Comparison of ENCODE assay signal across 13 cellular contexts in genomic region chr20:17683218-17684076, GRCh38. TPM values are rescaled to one million over a fixed set of nuclear protein-coding genes. Genes with fewer than 3 reads are reported as not detected.
DNase-seq lines count a peak whose midpoint lies in the region; ATAC-seq, FAIRE-seq and TF ChIP-seq lines count a peak whose summit lies in the region.
"Had no signal": no experiment of that assay in that cellular context is flagged by ENCODE, and none has a peak within 500 bp of the region (broad histone marks: within the 10 kb centered on the region; RNA-seq: fewer than 3 reads in every experiment).

No MANE protein-coding gene starts in this region.

- no TSS peak for BruUV-seq in K562 (replicated peaks; lab: Mats Ljungman, UMichigan)

- H3K4me1 ChIP-seq in K562 (replicated peaks in 1 of 2; ENCODE audit: control insufficient read depth in 2 of 2, insufficient read depth in 2 of 2, low read length in 2 of 2) = peaks cover 14 to 22% of the 10 kb centered on the region in 2 experiments
- H3K4me1 ChIP-seq in mucosa of rectum (ENCODE audit: control insufficient read depth in 2 of 2, insufficient read depth in 2 of 2, low read length in 2 of 2) = peaks cover 30 to 44% of the 10 kb centered on the region in 2 donors
- peaks cover 6% of the 10 kb centered on the region for H3K4me1 ChIP-seq in right cardiac atrium (ENCODE audit: control insufficient read depth, insufficient read depth, low read length)
- H3K4me1 ChIP-seq in GM23248 (ENCODE audit: insufficient read depth) = 0 out of 2 replicates have a peak, but pooled peaks cover 14% of the 10 kb centered on the region

- peak overlapping the region; percentile 57; the same call in 1 of the 2 replicates for H3K4me3 ChIP-seq in H7 (ENCODE audit: insufficient read depth, low read depth, low read length)
- no peak overlapping the region for H3K4me3 ChIP-seq in K562
- peak overlapping the region; percentile 77 to 80 for H3K4me3 ChIP-seq in mucosa of rectum (ENCODE audit: low read length in 2 of 2)
- no peak overlapping the region for H3K4me3 ChIP-seq in right cardiac atrium (ENCODE audit: low read length)
- H3K4me3 ChIP-seq in GM23248 = no peak overlapping the region

- H3K9me2 ChIP-seq in GM23248 (ENCODE audit: insufficient read depth) = no peaks in the 10 kb centered on the region

- H2AFZ ChIP-seq in K562 (ENCODE audit: low read depth, low read length) (no peak overlapping the region), GM23248 (no peak overlapping the region)

- H4K20me1 ChIP-seq in K562 (replicated peaks; ENCODE audit: control insufficient read depth, insufficient read depth, low read length) = peaks cover 7% of the 10 kb centered on the region; the same call in 1 of the 2 replicates
- peaks cover 13% of the 10 kb centered on the region; the same call in 1 of the 2 replicates for H4K20me1 ChIP-seq in GM23248 (ENCODE audit: insufficient read depth)

- no peak for TF ChIP-seq POLR2A in K562 (conservative IDR thresholded peaks at IDR 0.05)

- H3K9ac ChIP-seq in K562 (ENCODE audit: insufficient read depth in 1 of 2, low read depth in 2 of 2, low read length in 2 of 2) = no peak overlapping the region
- H3K9ac ChIP-seq in mucosa of rectum (ENCODE audit: low read depth in 1 of 2, low read length in 2 of 2) = peak overlapping the region in 1 of 2 donors; percentile 16
- H3K9ac ChIP-seq in GM23248 = no peak overlapping the region

- in situ Hi-C loops in K562 (cut with MboI) = no loop called here
- in situ Hi-C loops in GM23248 (cut with MboI) = no loop called here

- TF ChIP-seq CTCF in CD14-positive monocyte (IDR thresholded peaks at IDR 0.05) (no peak), K562 (IDR thresholded peaks at IDR 0.05 in 2 of 3, conservative IDR thresholded peaks at IDR 0.05 in 1 of 3; ENCODE audit: insufficient read depth in 2 of 3, low read depth in 1 of 3, low read length in 3 of 3) (no peak)

- POLR2A ChIA-PET in K562 (lab: Yijun Ruan, JAX) = interaction anchor here (0.7 to 1.7 kb wide), 8 partner anchors 15 to 288 kb away, joined by 3 to 6 read pairs (median 3); partner anchors contain the start of gene MGME1

- H3K4me1 Mint-ChIP-seq in CD14-positive monocyte = peaks cover 27% of the 10 kb centered on the region

- H3K27me3 ChIP-seq in H7 (ENCODE audit: control insufficient read depth, insufficient read depth, low read length) (no peaks in the 10 kb centered on the region), K562 (ENCODE audit: control insufficient read depth in 2 of 2, insufficient read depth in 2 of 2, low read length in 2 of 2) (peaks cover 8 to 20% of the 10 kb centered on the region in 2 experiments), mucosa of rectum (ENCODE audit: control insufficient read depth in 2 of 2, insufficient read depth in 2 of 2, low read length in 2 of 2) (no peaks in the 10 kb centered on the region), right cardiac atrium (ENCODE audit: control insufficient read depth, insufficient read depth) (no peaks in the 10 kb centered on the region), GM23248 (replicated peaks; ENCODE audit: insufficient read depth) (peaks cover 15% of the 10 kb centered on the region; the same call in 1 of the 2 replicates)

- 22% methylated on average over 10 of the region's 10 CpGs for WGBS in K562 (ENCODE audit: insufficient coverage, low coverage, missing lambda C conversion rate)
- 72% methylated on average over 10 of the region's 10 CpGs for WGBS in right cardiac atrium
- 68% methylated on average over 10 of the region's 10 CpGs for WGBS in GM23248 (ENCODE audit: low coverage in 1 of 2, low lambda C conversion rate in 2 of 2, missing lambda C conversion rate in 2 of 2), 2 experiments

- CTCF ChIA-PET in K562 (lab: Yijun Ruan, JAX; ENCODE audit: low intra/inter-chr PET ratio) = interaction anchor here (0.5 kb wide), 1 partner anchor 179 kb away, joined by 3 read pairs; no protein-coding TSS in a partner anchor

- H3K9me1 ChIP-seq in K562 (ENCODE audit: control insufficient read depth, insufficient read depth, low read length) = peaks cover 3% of the 10 kb centered on the region

- H3K36me3 ChIP-seq in H7 (replicated peaks; ENCODE audit: control insufficient read depth, insufficient read depth, low read length) = peaks cover 3% of the 10 kb centered on the region; the same call in 1 of the 2 replicates
- H3K36me3 ChIP-seq in K562 (ENCODE audit: control insufficient read depth, insufficient read depth, low read length) = peaks cover 16% of the 10 kb centered on the region; the same call in 2 of the 3 replicates
- H3K36me3 ChIP-seq in mucosa of rectum (ENCODE audit: control insufficient read depth in 2 of 2, insufficient read depth in 2 of 2, low read length in 2 of 2) = peaks cover 6 to 13% of the 10 kb centered on the region in 2 donors
- H3K36me3 ChIP-seq in GM23248 (ENCODE audit: low read depth) = 0 out of 2 replicates have a peak, but pooled peaks cover 6% of the 10 kb centered on the region

- H3K79me2 ChIP-seq in K562 (ENCODE audit: control insufficient read depth, insufficient read depth, low read length) = peaks cover 27% of the 10 kb centered on the region
- H3K79me2 ChIP-seq in GM23248 (ENCODE audit: insufficient read depth) = peaks cover 28% of the 10 kb centered on the region

- intact Hi-C loops in CD14-positive monocyte (cut with micrococcal nuclease) (loop anchor here (5.0 to 10.0 kb wide), 3 partner anchors 119 to 284 kb away; partner anchors contain the start of genes MGME1 (in 2 of the 2) and SNX5 (in 2 of the 2)), K562 (cut with micrococcal nuclease) (loop anchor here (10.0 kb wide), 2 partner anchors 211 to 311 kb away; no protein-coding TSS in a partner anchor), right cardiac atrium (cut with DNase I) (loop anchor here in 2 of 4 donors (10.0 kb wide), 1 partner anchor 121 kb away; no protein-coding TSS in a partner anchor)

- H3K4me3 Mint-ChIP-seq in CD14-positive monocyte = peak overlapping the region; percentile 87 to 97

- H3K4me2 ChIP-seq in K562 (ENCODE audit: insufficient read depth, low read length) (peak overlapping the region; percentile 74; the same call in 1 of the 2 replicates), GM23248 (ENCODE audit: unreplicated experiment) (no peak overlapping the region)

- peaks cover 7 to 14% (median 9%) of the 10 kb centered on the region in 3 donors for H3K27me3 Mint-ChIP-seq in CD14-positive monocyte (ENCODE audit: low read depth in 3 of 3)

- H3K27ac ChIP-seq in K562 (ENCODE audit: extremely low read depth, low read depth, low read length) (no peak overlapping the region), mucosa of rectum (ENCODE audit: low read depth in 2 of 2, low read length in 2 of 2) (peak overlapping the region; percentile 32 to 39), substantia nigra (ENCODE audit: low read depth, low read length, poor library complexity, severe bottlenecking) (no peak overlapping the region), right cardiac atrium (ENCODE audit: low read length) (no peak overlapping the region), GM23248 (no peak overlapping the region)

- H3F3A ChIP-seq in GM23248 (ENCODE audit: insufficient read depth) = peaks cover 14% of the 10 kb centered on the region; the same call in 1 of the 2 replicates

- H3K27ac Mint-ChIP-seq in CD14-positive monocyte = no peak overlapping the region

- peaks cover 0 to 10% (median 2%) of the 10 kb centered on the region in 7 donors for H3K9me3 Mint-ChIP-seq in CD14-positive monocyte

- no peak for FAIRE-seq in K562 (lab: Jason Lieb, UNC)
- FAIRE-seq: endometrium had no signal

- DNase-seq in CD14-positive monocyte (ENCODE audit: low spot score) (no peak), H7 (no peak), K562 (ENCODE audit: extremely low read depth in 1 of 4, low spot score in 3 of 4) (no peak), substantia nigra (lab: John Stamatoyannopoulos, UW) (no peak), right cardiac atrium (no peak), GM23248 (no peak)
- no peak for DNase-seq in activated CD4-positive, CD25-positive, alpha-beta regulatory T cell (lab: John Stamatoyannopoulos, UW)
- DNase-seq: amniotic stem cell, hippocampal formation, NCI-H1417 had no signal

- H3K9me3 ChIP-seq in K562 (replicated peaks; ENCODE audit: control insufficient read depth, insufficient read depth, low read depth, low read length) (peaks cover 2% of the 10 kb centered on the region; the same call in 1 of the 2 replicates), mucosa of rectum (ENCODE audit: control insufficient read depth in 2 of 2, low read length in 2 of 2) (no peaks in the 10 kb centered on the region), right cardiac atrium (ENCODE audit: control insufficient read depth, low read length) (no peaks in the 10 kb centered on the region), GM23248 (ENCODE audit: low read depth) (no peaks in the 10 kb centered on the region)

- no peak for TF ChIP-seq EP300 in K562 (IDR thresholded peaks at IDR 0.05; ENCODE audit: low read length)

- H3K36me3 Mint-ChIP-seq in CD14-positive monocyte = peaks cover 9 to 11% of the 10 kb centered on the region in 2 donors

- TF ChIP-seq RAD21 in K562 (CRISPR knock-in tag; conservative IDR thresholded peaks at IDR 0.05 in 1 of 2, IDR thresholded peaks at IDR 0.05 in 1 of 2) = no peak

- ATAC-seq in K562 (no peak), right cardiac atrium (no peak)

RNA-seq across cellular contexts. Expression of gene RRBP1, which starts 1.4 kb away (rescaled TPM):
- 1 to 10 TPM; 4.7 to 7.5 TPM for polyA plus RNA-seq in CD14-positive monocyte
- 79.2 and 83.1 TPM in 2 replicates for total RNA-seq in H7 (2014; rRNA removed; shearing (Covaris generic))
- total RNA-seq in K562 (2011; cell fraction: chromatin; rRNA removed; ENCODE audit: low replicate concordance) = 66.3 and 83.0 TPM in 2 replicates
- 45.0 and 45.3 TPM in 2 replicates for total RNA-seq in K562 (2011; cell fraction: nucleolus; rRNA removed)
- 45.3 and 46.8 TPM in 2 replicates for total RNA-seq in K562 (2011; cell fraction: nucleoplasm; rRNA removed)
- total RNA-seq in K562 (2014; rRNA removed) = 21.5 and 28.1 TPM in 2 replicates
- total RNA-seq in K562 (2014; rRNA removed; fragmentation: Illumina TruSeq; extraction: Trizol) = 13.3 and 14.7 TPM in 2 replicates
- 23.0 and 24.0 TPM in 2 replicates for total RNA-seq in K562 (2015; rRNA removed; fragmentation: Illumina TruSeq; extraction: Trizol)
- 25.7 and 32.0 TPM in 2 replicates for total RNA-seq in K562 (2021)
- polyA plus RNA-seq in K562 (2011; rRNA removed) = 9.2 and 12.0 TPM in 2 replicates
- polyA plus RNA-seq in K562 (2011; cell fraction: cytosol; rRNA removed) = 7.0 and 8.1 TPM in 2 replicates
- polyA plus RNA-seq in K562 (2011; cell fraction: nucleus; rRNA removed) = 21.0 and 24.9 TPM in 2 replicates
- 23.1 and 33.3 TPM in 2 replicates for polyA plus RNA-seq in K562 (2012)
- polyA plus RNA-seq in K562 (2014; fragmentation: Illumina TruSeq; extraction: Trizol) = 16.9 and 20.1 TPM in 2 replicates
- under 1 TPM; 0.84 to 0.95 TPM for polyA plus RNA-seq in K562 (2014; fragmentation: Nextera tagmentation; extraction: Ambion mirVana)
- 17.2 and 17.6 TPM in 2 replicates for polyA plus RNA-seq in K562 (2014; rRNA removed)
- 11.9 and 12.7 TPM in 2 replicates for polyA minus RNA-seq in K562 (2011; rRNA and poly(A)+ RNA removed)
- 13.5 and 17.6 TPM in 2 replicates for polyA minus RNA-seq in K562 (2011; cell fraction: cytosol; rRNA and poly(A)+ RNA removed)
- 12.1 and 18.4 TPM in 2 replicates for polyA minus RNA-seq in K562 (2011; cell fraction: nucleus; rRNA and poly(A)+ RNA removed)
- total RNA-seq in right cardiac atrium = 100 to 1,000 TPM in 1 of 4 donors, 10 to 100 TPM in 3; 49.8 to 120 (median 57.1) TPM
- polyA plus RNA-seq in right cardiac atrium = 38.2 TPM
- 182 and 231 TPM in 2 replicates for total RNA-seq in GM23248 (2014; rRNA removed; shearing (Covaris generic))
- 127 and 131 TPM in 2 replicates for polyA plus RNA-seq in GM23248 (2016; fragmentation: Nextera tagmentation; extraction: Ambion mirVana)

RNA-seq across cellular contexts. Expression of gene BANF2, which starts 16.3 kb away (rescaled TPM):
- polyA plus RNA-seq in CD14-positive monocyte = not detected
- not detected in 2 replicates for total RNA-seq in H7 (2014; rRNA removed; shearing (Covaris generic))
- total RNA-seq in K562 (2011; cell fraction: chromatin; rRNA removed; ENCODE audit: low replicate concordance) = not detected in 2 replicates
- not detected in 2 replicates for total RNA-seq in K562 (2011; cell fraction: nucleolus; rRNA removed)
- total RNA-seq in K562 (2011; cell fraction: nucleoplasm; rRNA removed) = not detected in 2 replicates
- total RNA-seq in K562 (2014; rRNA removed) = not detected in 2 replicates
- total RNA-seq in K562 (2014; rRNA removed; fragmentation: Illumina TruSeq; extraction: Trizol) = not detected in 2 replicates
- total RNA-seq in K562 (2015; rRNA removed; fragmentation: Illumina TruSeq; extraction: Trizol) = not detected in 2 replicates
- total RNA-seq in K562 (2021) = not detected in 2 replicates
- not detected in 2 replicates for polyA plus RNA-seq in K562 (2011; rRNA removed)
- not detected in 2 replicates for polyA plus RNA-seq in K562 (2011; cell fraction: cytosol; rRNA removed)
- polyA plus RNA-seq in K562 (2011; cell fraction: nucleus; rRNA removed) = not detected in 2 replicates
- polyA plus RNA-seq in K562 (2012) = not detected in 2 replicates
- not detected in 2 replicates for polyA plus RNA-seq in K562 (2014; fragmentation: Illumina TruSeq; extraction: Trizol)
- not detected for polyA plus RNA-seq in K562 (2014; fragmentation: Nextera tagmentation; extraction: Ambion mirVana)
- polyA plus RNA-seq in K562 (2014; rRNA removed) = not detected in 2 replicates
- polyA minus RNA-seq in K562 (2011; rRNA and poly(A)+ RNA removed) = not detected in 2 replicates
- polyA minus RNA-seq in K562 (2011; cell fraction: cytosol; rRNA and poly(A)+ RNA removed) = not detected in 2 replicates
- polyA minus RNA-seq in K562 (2011; cell fraction: nucleus; rRNA and poly(A)+ RNA removed) = not detected in 2 replicates
- total RNA-seq in right cardiac atrium = not detected
- not detected for polyA plus RNA-seq in right cardiac atrium
- not detected in 2 replicates for total RNA-seq in GM23248 (2014; rRNA removed; shearing (Covaris generic))
- not detected in 2 replicates for polyA plus RNA-seq in GM23248 (2016; fragmentation: Nextera tagmentation; extraction: Ambion mirVana)
- total RNA-seq: Calu3 had no signal

Comparison
In these comparisons a context has a peak if more than half of its experiments do, and no peak if none do; other contexts are left out.
1. H3K4me3 ChIP-seq: peak in H7 (single experiment) and mucosa of rectum (2 of 2); none in K562 (single experiment), right cardiac atrium (single experiment) and GM23248 (single experiment).
2. H3K27ac ChIP-seq: peak in mucosa of rectum (2 of 2); none in K562 (single experiment), substantia nigra (single experiment), right cardiac atrium (single experiment) and GM23248 (single experiment).